11 cellular contexts compared by ENCODE assay signal in genomic region chr1:155179107-155180031, GRCh38. TPM values are rescaled to one million over a fixed set of nuclear protein-coding genes. Genes with fewer than 3 reads are reported as not detected.
DNase-seq lines count a peak whose midpoint lies in the region; ATAC-seq, FAIRE-seq and TF ChIP-seq lines count a peak whose summit lies in the region.
"Had no signal": no experiment of that assay in that cellular context is flagged by ENCODE, and none has a peak within 500 bp of the region (broad histone marks: within the 10 kb centered on the region; RNA-seq: fewer than 3 reads in every experiment).

No MANE protein-coding gene starts in this region.

- no peaks in the 10 kb centered on the region for H3K36me3 ChIP-seq in pancreas
- H3K36me3 ChIP-seq: gastrocnemius medialis had no signal

- no peaks in the 10 kb centered on the region for H3K9me3 ChIP-seq in pancreas
- H3K9me3 ChIP-seq: body of pancreas, gastrocnemius medialis had no signal

- H3K27me3 Mint-ChIP-seq in activated T-helper 1 cell treated with anti-CD3 and anti-CD28 coated beads, Interleukin-12 subunit alpha, Interleukin-12 subunit beta, Interleukin-2, Interleukin-4 antibody, amounts not matched to agents 30 ng/mL and 10 ng/mL and 1 ng/mL, durations not matched to agents 14 hours and 24 hours and 36 hours (ENCODE audit: insufficient read depth) = peaks cover 2% of the 10 kb centered on the region

- no peak overlapping the region for H3K27ac ChIP-seq in pancreas
- H3K27ac ChIP-seq: gastrocnemius medialis had no signal

- H3K4me1 Mint-ChIP-seq in activated T-helper 1 cell treated with anti-CD3 and anti-CD28 coated beads, Interleukin-12 subunit alpha, Interleukin-12 subunit beta, Interleukin-2, Interleukin-4 antibody, amounts not matched to agents 30 ng/mL and 10 ng/mL and 1 ng/mL, durations not matched to agents 14 hours and 24 hours and 36 hours (ENCODE audit: low read depth) = peaks cover 30% of the 10 kb centered on the region

- peaks cover 37% of the 10 kb centered on the region for H3K36me3 Mint-ChIP-seq in activated T-helper 1 cell treated with anti-CD3 and anti-CD28 coated beads, Interleukin-12 subunit alpha, Interleukin-12 subunit beta, Interleukin-2, Interleukin-4 antibody, amounts not matched to agents 30 ng/mL and 10 ng/mL and 1 ng/mL, durations not matched to agents 14 hours and 24 hours and 36 hours (ENCODE audit: low read depth)

- no peaks in the 10 kb centered on the region for H3K27me3 ChIP-seq in pancreas
- H3K27me3 ChIP-seq: body of pancreas had no signal

- DNase-seq in D721Med (ENCODE audit: insufficient read length, low spot score) = peak; percentile 9
- no peak for DNase-seq in activated T-helper 1 cell treated with anti-CD3 and anti-CD28 coated beads, Interleukin-12 subunit alpha, Interleukin-12 subunit beta, Interleukin-2, Interleukin-4 antibody, amounts not matched to agents 30 ng/mL and 10 ng/mL and 1 ng/mL, durations not matched to agents 14 hours and 24 hours and 36 hours (ENCODE audit: low spot score)
- DNase-seq in pancreas = peak; percentile 14 to 74 (median 39)
- no peak for DNase-seq in cerebellum (ENCODE audit: low spot score)
- DNase-seq in NCI-H446 treated with DMSO at 0.1 percent for 48 hours (lab: John Stamatoyannopoulos, UW) = no peak
- DNase-seq: activated CD4-positive, alpha-beta T cell treated with anti-CD3 and anti-CD28 coated beads for 1 hour; gastrocnemius medialis; retina had no signal

- peaks cover 5 to 13% (median 11%) of the 10 kb centered on the region in 3 donors for H3K4me1 ChIP-seq in pancreas

- intact Hi-C loops in activated T-helper 1 cell treated with anti-CD3 and anti-CD28 coated beads, Interleukin-12 subunit alpha, Interleukin-12 subunit beta, Interleukin-2, Interleukin-4 antibody, amounts not matched to agents 30 ng/mL and 10 ng/mL and 1 ng/mL, durations not matched to agents 14 hours and 24 hours and 36 hours (cut with micrococcal nuclease) = loop anchor here (1.0 to 10.0 kb wide), 2 partner anchors 8 to 575 kb away; partner anchors contain the start of gene ADAR
- intact Hi-C loops in pancreas (cut with DNase I) = no loop called here

- H3K27ac Mint-ChIP-seq in activated T-helper 1 cell treated with anti-CD3 and anti-CD28 coated beads, Interleukin-12 subunit alpha, Interleukin-12 subunit beta, Interleukin-2, Interleukin-4 antibody, amounts not matched to agents 30 ng/mL and 10 ng/mL and 1 ng/mL, durations not matched to agents 14 hours and 24 hours and 36 hours = peak overlapping the region; percentile 48
- H3K27ac Mint-ChIP-seq: GM23338 had no signal

- FAIRE-seq in D721Med (lab: Jason Lieb, UNC) (no peak), pancreas (lab: Jason Lieb, UNC) (no peak)

- WGBS in pancreas, 2 donors = 86 to 88% methylated on average over 28 to 31 of the region's 31 CpGs

- H3K4me3 Mint-ChIP-seq in activated T-helper 1 cell treated with anti-CD3 and anti-CD28 coated beads, Interleukin-12 subunit alpha, Interleukin-12 subunit beta, Interleukin-2, Interleukin-4 antibody, amounts not matched to agents 30 ng/mL and 10 ng/mL and 1 ng/mL, durations not matched to agents 14 hours and 24 hours and 36 hours = no peak overlapping the region
- H3K4me3 Mint-ChIP-seq: GM23338 had no signal

- TF ChIP-seq CTCF in D721Med (IDR thresholded peaks at IDR 0.05; ENCODE audit: insufficient read depth, missing control alignments) (no peak), pancreas (IDR thresholded peaks at IDR 0.05) (no peak)

- H3K4me3 ChIP-seq in pancreas = no peak overlapping the region
- H3K4me3 ChIP-seq: body of pancreas, gastrocnemius medialis, GM23338 had no signal

- H3K9me3 Mint-ChIP-seq in activated T-helper 1 cell treated with anti-CD3 and anti-CD28 coated beads, Interleukin-12 subunit alpha, Interleukin-12 subunit beta, Interleukin-2, Interleukin-4 antibody, amounts not matched to agents 30 ng/mL and 10 ng/mL and 1 ng/mL, durations not matched to agents 14 hours and 24 hours and 36 hours = no peaks in the 10 kb centered on the region
- H3K9me3 Mint-ChIP-seq: GM23338 had no signal

- ATAC-seq in pancreas = no peak
- ATAC-seq in HG02610 (IDR thresholded peaks at IDR 0.05; ENCODE audit: unreplicated experiment) = no peak
- ATAC-seq: body of pancreas, gastrocnemius medialis, GM23338 had no signal

RNA-seq across cellular contexts. Expression of gene TRIM46, which starts 5.7 kb away (rescaled TPM):
- total RNA-seq in activated T-helper 1 cell treated with anti-CD3 and anti-CD28 coated beads, Interleukin-12 subunit alpha, Interleukin-12 subunit beta, Interleukin-2, Interleukin-4 antibody, amounts not matched to agents 30 ng/mL and 10 ng/mL and 1 ng/mL, durations not matched to agents 14 hours and 24 hours and 36 hours = 10.2 and 12.6 TPM in 2 replicates
- total RNA-seq in pancreas (under 1 TPM; 0.19 to 0.59 (median 0.33) TPM), cerebellum (16.7 TPM)
- polyA plus RNA-seq in pancreas = 1 to 10 TPM; 1.2 to 4.1 TPM
- total RNA-seq: gastrocnemius medialis had no signal

RNA-seq across cellular contexts. Expression of gene KRTCAP2, which starts 6.3 kb away (rescaled TPM):
- total RNA-seq in activated T-helper 1 cell treated with anti-CD3 and anti-CD28 coated beads, Interleukin-12 subunit alpha, Interleukin-12 subunit beta, Interleukin-2, Interleukin-4 antibody, amounts not matched to agents 30 ng/mL and 10 ng/mL and 1 ng/mL, durations not matched to agents 14 hours and 24 hours and 36 hours = 230 and 238 TPM in 2 replicates
- total RNA-seq in pancreas (100 to 1,000 TPM in 4 of 6 donors, 10 to 100 TPM in 2; 91.8 to 119 (median 102) TPM), cerebellum (32.4 TPM)
- 100 to 1,000 TPM; 182 to 238 TPM for polyA plus RNA-seq in pancreas

RNA-seq across cellular contexts. Expression of gene THBS3, which starts 28.3 kb away (rescaled TPM):
- 9.7 and 10.0 TPM in 2 replicates for total RNA-seq in activated T-helper 1 cell treated with anti-CD3 and anti-CD28 coated beads, Interleukin-12 subunit alpha, Interleukin-12 subunit beta, Interleukin-2, Interleukin-4 antibody, amounts not matched to agents 30 ng/mL and 10 ng/mL and 1 ng/mL, durations not matched to agents 14 hours and 24 hours and 36 hours
- total RNA-seq in pancreas (10 to 100 TPM in 5 of 6 donors, 1 to 10 TPM in 1; 9.9 to 31.1 (median 14.6) TPM), cerebellum (9.8 TPM)
- polyA plus RNA-seq in pancreas = 10 to 100 TPM; 69.1 to 78.6 TPM

RNA-seq across cellular contexts. Expression of gene MTX1, which starts 29.1 kb away (rescaled TPM):
- 61.8 and 62.3 TPM in 2 replicates for total RNA-seq in activated T-helper 1 cell treated with anti-CD3 and anti-CD28 coated beads, Interleukin-12 subunit alpha, Interleukin-12 subunit beta, Interleukin-2, Interleukin-4 antibody, amounts not matched to agents 30 ng/mL and 10 ng/mL and 1 ng/mL, durations not matched to agents 14 hours and 24 hours and 36 hours
- total RNA-seq in pancreas (10 to 100 TPM; 10.7 to 18.4 (median 15.7) TPM), cerebellum (9.3 TPM)
- polyA plus RNA-seq in pancreas = 10 to 100 TPM; 34.3 to 36.8 TPM

RNA-seq across cellular contexts. Expression of gene DPM3, which starts 39.0 kb away (rescaled TPM):
- total RNA-seq in activated T-helper 1 cell treated with anti-CD3 and anti-CD28 coated beads, Interleukin-12 subunit alpha, Interleukin-12 subunit beta, Interleukin-2, Interleukin-4 antibody, amounts not matched to agents 30 ng/mL and 10 ng/mL and 1 ng/mL, durations not matched to agents 14 hours and 24 hours and 36 hours = 43.7 and 45.1 TPM in 2 replicates
- total RNA-seq in pancreas = 10 to 100 TPM; 39.4 to 46.5 (median 42.3) TPM
- 100 to 1,000 TPM; 211 to 227 TPM for polyA plus RNA-seq in pancreas
- 7.2 TPM for total RNA-seq in cerebellum

Comparison
In these comparisons a context has a peak if more than half of its experiments do, and no peak if none do; other contexts are left out.
1. DNase-seq: peak in D721Med (single experiment) and pancreas (6 of 6); none in activated T-helper 1 cell treated with anti-CD3 and anti-CD28 coated beads, Interleukin-12 subunit alpha, Interleukin-12 subunit beta, Interleukin-2, Interleukin-4 antibody, amounts not matched to agents 30 ng/mL and 10 ng/mL and 1 ng/mL, durations not matched to agents 14 hours and 24 hours and 36 hours (single experiment), cerebellum (single experiment) and NCI-H446 treated with DMSO at 0.1 percent for 48 hours (single experiment).